In genomic region chr14:100755649-100756048, GRCh38 we compare ENCODE assay signal across 21 cellular contexts. TPM values are rescaled to one million over a fixed set of nuclear protein-coding genes. Genes with fewer than 3 reads are reported as not detected.
A peak's percentile ranks its signal among the peaks of the same experiment; 100 is the strongest.
DNase-seq lines count a peak whose midpoint lies in the region; ATAC-seq and TF ChIP-seq lines count a peak whose summit lies in the region.
"Had no signal": no experiment of that assay in that cellular context is flagged by ENCODE, and none has a peak within 500 bp of the region (broad histone marks: within the 10 kb centered on the region; RNA-seq: fewer than 3 reads in every experiment).

No MANE protein-coding gene starts in this region.

- H3K9me3 Mint-ChIP-seq in activated CD4-positive, alpha-beta T cell treated with anti-CD3 and anti-CD28 coated beads for 36 hours (ENCODE audit: low read depth): no peaks in the 10 kb centered on the region
- no peaks in the 10 kb centered on the region for H3K9me3 Mint-ChIP-seq in nephron progenitor cell
- H3K9me3 Mint-ChIP-seq: activated T-helper 2 cell treated with anti-CD3 and anti-CD28 coated beads, Interferon-gamma antibody, Interleukin-2, Interleukin-4, amounts not matched to agents 10 μg/mL and 5 μg/mL and 100 μg/mL, durations not matched to agents 14 hours and 24 hours and 36 hours; endodermal cell had no signal

- no peaks in the 10 kb centered on the region for H3K36me3 Mint-ChIP-seq in activated CD4-positive, alpha-beta T cell treated with anti-CD3 and anti-CD28 coated beads for 36 hours (ENCODE audit: low read depth)
- H3K36me3 Mint-ChIP-seq in nephron progenitor cell (ENCODE audit: low read depth): no peaks in the 10 kb centered on the region
- H3K36me3 Mint-ChIP-seq: CD4-positive, CD25-positive, alpha-beta regulatory T cell had no signal

- peaks cover 22% of the 10 kb centered on the region for H3K27me3 Mint-ChIP-seq in activated CD4-positive, alpha-beta T cell treated with anti-CD3 and anti-CD28 coated beads for 36 hours
- H3K27me3 Mint-ChIP-seq in nephron progenitor cell (ENCODE audit: low read depth, poor library complexity): peaks cover 16% of the 10 kb centered on the region

- H3K4me3 Mint-ChIP-seq in activated CD4-positive, alpha-beta T cell treated with anti-CD3 and anti-CD28 coated beads for 36 hours: no peak overlapping the region
- H3K4me3 Mint-ChIP-seq in nephron progenitor cell: no peak overlapping the region
- H3K4me3 Mint-ChIP-seq: CD4-positive, CD25-positive, alpha-beta regulatory T cell; endodermal cell had no signal

- H3K4me3 ChIP-seq in NB4 (ENCODE audit: low read depth, low read length) (no peak overlapping the region), astrocyte of the spinal cord (ENCODE audit: low read depth, low read length) (no peak overlapping the region), mucosa of descending colon (no peak overlapping the region)
- H3K4me3 ChIP-seq: left lung, uterus had no signal

- in situ Hi-C loops in astrocyte of the spinal cord (cut with HindIII; ENCODE audit: low sequenced_read_pairs): no loop called here

- intact Hi-C loops in activated CD4-positive, alpha-beta T cell treated with anti-CD3 and anti-CD28 coated beads for 36 hours (cut with DNase I, micrococcal nuclease): no loop called here
- intact Hi-C loops in mucosa of descending colon (cut with DNase I, micrococcal nuclease): no loop called here

- no peak for DNase-seq in activated CD4-positive, alpha-beta T cell treated with anti-CD3 and anti-CD28 coated beads for 36 hours
- DNase-seq in activated CD4-positive, alpha-beta T cell treated with anti-CD3 and anti-CD28 coated beads, Interleukin-2, amount 50 U/mL, for 1 hour: no peak
- peak; percentile 21 for DNase-seq in NB4 (ENCODE audit: low read depth)
- DNase-seq in astrocyte of the spinal cord (ENCODE audit: low read depth, low spot score): peak; percentile 42
- no peak for DNase-seq in mucosa of descending colon
- DNase-seq in nephron progenitor cell: no peak
- DNase-seq in epidermal melanocyte (ENCODE audit: insufficient read length, low spot score): no peak
- DNase-seq: ACHN; amygdala; CD4-positive, CD25-positive, alpha-beta regulatory T cell; left lung; NCI-H1105; nucleus accumbens; stimulated activated CD4-positive, alpha-beta T cell treated with anti-CD3 and anti-CD28 coated beads, Interleukin-2, amount 100 ng/mL, for 24 hours; uterus had no signal

- CTCF ChIA-PET in activated CD4-positive, alpha-beta T cell treated with anti-CD3 and anti-CD28 coated beads for 36 hours (lab: Charles Lee): interaction anchor here (0.6 to 1.0 kb wide), 2 partner anchors 9 to 75 kb away, joined by 3 read pairs; no protein-coding TSS in a partner anchor

- no peak for TF ChIP-seq POLR2A in NB4 (IDR thresholded peaks at IDR 0.05; ENCODE audit: extremely low read depth, insufficient read length)

- TF ChIP-seq CTCF in NB4 (IDR thresholded peaks at IDR 0.05; ENCODE audit: low read depth, low read length) (no peak), astrocyte of the spinal cord (IDR thresholded peaks at IDR 0.05; ENCODE audit: low read depth, low read length) (no peak), mucosa of descending colon (IDR thresholded peaks at IDR 0.05) (no peak), nephron progenitor cell (IDR thresholded peaks at IDR 0.05) (no peak)

- peak; percentile 77 for ATAC-seq in activated CD4-positive, alpha-beta T cell treated with anti-CD3 and anti-CD28 coated beads for 36 hours
- peak; percentile 27 for ATAC-seq in mucosa of descending colon
- no peak for ATAC-seq in HG03439 (IDR thresholded peaks at IDR 0.05; ENCODE audit: unreplicated experiment)
- ATAC-seq: left lung, Right ventricle myocardium inferior, sciatic nerve had no signal

- no peaks in the 10 kb centered on the region for H3K4me1 Mint-ChIP-seq in activated CD4-positive, alpha-beta T cell treated with anti-CD3 and anti-CD28 coated beads for 36 hours
- peaks cover 10% of the 10 kb centered on the region for H3K4me1 Mint-ChIP-seq in nephron progenitor cell

- no peak overlapping the region for H3K27ac Mint-ChIP-seq in activated CD4-positive, alpha-beta T cell treated with anti-CD3 and anti-CD28 coated beads for 36 hours
- H3K27ac Mint-ChIP-seq in nephron progenitor cell: no peak overlapping the region
- H3K27ac Mint-ChIP-seq: activated T-helper 2 cell treated with anti-CD3 and anti-CD28 coated beads, Interferon-gamma antibody, Interleukin-2, Interleukin-4, amounts not matched to agents 10 μg/mL and 5 μg/mL and 100 μg/mL, durations not matched to agents 14 hours and 24 hours and 36 hours; CD4-positive, CD25-positive, alpha-beta regulatory T cell; endodermal cell had no signal

- H3K4me1 ChIP-seq in mucosa of descending colon (ENCODE audit: low read depth): no peaks in the 10 kb centered on the region
- H3K4me1 ChIP-seq: left lung, uterus had no signal

- POLR2A ChIA-PET in activated CD4-positive, alpha-beta T cell treated with anti-CD3 and anti-CD28 coated beads for 36 hours (lab: Charles Lee): interaction anchor here (0.7 kb wide), 1 partner anchor 26 kb away, joined by 4 read pairs; no protein-coding TSS in a partner anchor

- H3K9me3 ChIP-seq in mucosa of descending colon: no peaks in the 10 kb centered on the region
- H3K9me3 ChIP-seq: left lung, uterus had no signal

- no peaks in the 10 kb centered on the region for H3K36me3 ChIP-seq in mucosa of descending colon (ENCODE audit: low read depth)
- H3K36me3 ChIP-seq: left lung, uterus had no signal

RNA-seq across cellular contexts. Expression of gene DLK1, which starts 29.0 kb away (rescaled TPM):
- total RNA-seq in activated CD4-positive, alpha-beta T cell treated with anti-CD3 and anti-CD28 coated beads for 36 hours: not detected
- 1 to 10 TPM in 1 of 3 donors, not detected in 2; 1.9 TPM for total RNA-seq in mucosa of descending colon
- total RNA-seq: activated CD8-positive, alpha-beta memory T cell treated with anti-CD3 and anti-CD28 coated beads for 36 hours; activated T-helper 2 cell treated with anti-CD3 and anti-CD28 coated beads, Interferon-gamma antibody, Interleukin-2, Interleukin-4, amounts not matched to agents 10 μg/mL and 5 μg/mL and 100 μg/mL, durations not matched to agents 14 hours and 24 hours and 36 hours; CD4-positive, CD25-positive, alpha-beta regulatory T cell had no signal

Comparison
In these comparisons a context has a peak if more than half of its experiments do, and no peak if none do; other contexts are left out.
1. DNase-seq: peak in NB4 (single experiment) and astrocyte of the spinal cord (single experiment); none in activated CD4-positive, alpha-beta T cell treated with anti-CD3 and anti-CD28 coated beads for 36 hours (single experiment), activated CD4-positive, alpha-beta T cell treated with anti-CD3 and anti-CD28 coated beads, Interleukin-2, amount 50 U/mL, for 1 hour (single experiment), mucosa of descending colon (0 of 3), nephron progenitor cell (single experiment) and epidermal melanocyte (single experiment).